16 cellular contexts compared by ENCODE assay signal in genomic region chr12:98740751-98741150, GRCh38.
"Had no signal": no experiment of that assay in that cellular context is flagged by ENCODE, and none has a peak within 500 bp of the region (broad histone marks: within the 10 kb centered on the region; RNA-seq: fewer than 3 reads in every experiment).

No MANE protein-coding gene starts in this region.

- DNase-seq: activated CD8-positive, alpha-beta T cell treated with anti-CD3 and anti-CD28 coated beads, Interleukin-2, amount 10 ng/mL, durations not matched to agents 7 days and 5 days; activated effector memory CD4-positive, alpha-beta T cell treated with anti-CD3 and anti-CD28 coated beads, Interleukin-2, amount 50 U/mL, for 16 hours; adrenal gland; esophagus squamous epithelium; kidney; left lung; mucosa of descending colon; pancreas; SIG-M5; stomach had no signal

- H3K4me1 ChIP-seq: adrenal gland had no signal

- H3K9me3 ChIP-seq: adrenal gland, esophagus squamous epithelium, mucosa of descending colon, pancreas, stomach, thoracic aorta had no signal

- H3K27ac ChIP-seq: adrenal gland, cardiac muscle cell, esophagus squamous epithelium, left lung, pancreas, stomach, thoracic aorta had no signal

- FAIRE-seq: colon, endometrium, kidney, pancreas had no signal

- H3K27ac Mint-ChIP-seq: activated CD8-positive, alpha-beta T cell treated with anti-CD3 and anti-CD28 coated beads, Interleukin-2, amount 10 ng/mL, durations not matched to agents 7 days and 5 days had no signal

- H3K27me3 ChIP-seq: adrenal gland, pancreas had no signal

- H3K4me3 ChIP-seq: adrenal gland, cardiac muscle cell, esophagus squamous epithelium, left lung, mucosa of descending colon, pancreas, stomach, thoracic aorta had no signal

- H3K4me3 Mint-ChIP-seq: activated CD8-positive, alpha-beta T cell treated with anti-CD3 and anti-CD28 coated beads, Interleukin-2, amount 10 ng/mL, durations not matched to agents 7 days and 5 days had no signal

- ATAC-seq: activated CD8-positive, alpha-beta T cell treated with anti-CD3 and anti-CD28 coated beads, Interleukin-2, amount 10 ng/mL, durations not matched to agents 7 days and 5 days; left lung; mucosa of descending colon; naive thymus-derived CD4-positive, alpha-beta T cell; pancreas; sciatic nerve had no signal

- H3K36me3 ChIP-seq: adrenal gland, cardiac muscle cell, pancreas, thoracic aorta had no signal
